In genomic region chr2:237298323-237299118, GRCh38 we compare ENCODE assay signal across 12 cellular contexts.
DNase-seq lines count a peak whose midpoint lies in the region; ATAC-seq and TF ChIP-seq lines count a peak whose summit lies in the region.
"Had no signal": no experiment of that assay in that cellular context is flagged by ENCODE, and none has a peak within 500 bp of the region (broad histone marks: within the 10 kb centered on the region; RNA-seq: fewer than 3 reads in every experiment).

No MANE protein-coding gene starts in this region.

- H3K27me3 ChIP-seq in BE2C (no peaks in the 10 kb centered on the region), mammary epithelial cell (ENCODE audit: insufficient read depth, low read length) (no peaks in the 10 kb centered on the region), mucosa of rectum (ENCODE audit: control insufficient read depth in 2 of 2, insufficient read depth in 2 of 2, low read length in 2 of 2) (no peaks in the 10 kb centered on the region)
- H3K27me3 ChIP-seq: heart right ventricle had no signal

- no peak overlapping the region for H3K4me3 ChIP-seq in BE2C (ENCODE audit: low read depth, low read length)
- H3K4me3 ChIP-seq in mammary epithelial cell (replicated peaks in 1 of 3; ENCODE audit: insufficient read depth in 1 of 3, low read depth in 2 of 3, low read length in 3 of 3): no peak overlapping the region
- no peak overlapping the region for H3K4me3 ChIP-seq in mucosa of rectum (ENCODE audit: low read length in 2 of 2)
- H3K4me3 ChIP-seq: heart right ventricle had no signal

- no TSS peak for BruUV-seq in mammary epithelial cell (replicated peaks; lab: Mats Ljungman, UMichigan)

- H3K4me2 ChIP-seq in mammary epithelial cell (ENCODE audit: insufficient read depth, low read depth, low read length): no peak overlapping the region

- 37% methylated on average over 7 of the region's 10 CpGs for WGBS in mammary epithelial cell (ENCODE audit: low coverage, missing lambda C conversion rate)

- peak overlapping the region; percentile 75 for H3K27ac ChIP-seq in mammary epithelial cell (ENCODE audit: insufficient read depth, low read depth, low read length)
- H3K27ac ChIP-seq in mucosa of rectum (ENCODE audit: low read depth in 2 of 2, low read length in 2 of 2): peak overlapping the region; percentile 20 to 28

- CTCF ChIA-PET in mammary epithelial cell (lab: Charles Lee; ENCODE audit: low non-redundant PET): no interaction called here

- no peak overlapping the region for H2AFZ ChIP-seq in mammary epithelial cell (ENCODE audit: low read depth, low read length)

- H3K79me2 ChIP-seq in mammary epithelial cell (ENCODE audit: insufficient read depth, low read length): no peaks in the 10 kb centered on the region

- no peaks in the 10 kb centered on the region for H4K20me1 ChIP-seq in mammary epithelial cell (ENCODE audit: insufficient read depth, low read length)

- H3K9me3 ChIP-seq in BE2C: peaks cover under 1% of the 10 kb centered on the region; the same call in 1 of the 2 replicates
- H3K9me3 ChIP-seq in mammary epithelial cell (replicated peaks; ENCODE audit: insufficient read depth, low read length): peaks cover 4% of the 10 kb centered on the region
- no peaks in the 10 kb centered on the region for H3K9me3 ChIP-seq in mucosa of rectum (ENCODE audit: control insufficient read depth in 2 of 2, low read length in 2 of 2)

- intact Hi-C loops in mammary epithelial cell (cut with micrococcal nuclease): loop anchor here (1.0 to 10.0 kb wide), 2 partner anchors 35 to 186 kb away; partner anchors contain the start of gene MLPH

- no peaks in the 10 kb centered on the region for H3K36me3 ChIP-seq in BE2C
- H3K36me3 ChIP-seq in mammary epithelial cell (ENCODE audit: insufficient read depth, low read length): no peaks in the 10 kb centered on the region
- H3K36me3 ChIP-seq in mucosa of rectum (ENCODE audit: control insufficient read depth in 2 of 2, insufficient read depth in 2 of 2, low read length in 2 of 2): no peaks in the 10 kb centered on the region
- H3K36me3 ChIP-seq: heart right ventricle had no signal

- H3K4me1 ChIP-seq in BE2C (peaks cover 23% of the 10 kb centered on the region), mammary epithelial cell (ENCODE audit: insufficient read depth, low read length) (peaks cover 40% of the 10 kb centered on the region), mucosa of rectum (ENCODE audit: control insufficient read depth in 2 of 2, insufficient read depth in 2 of 2, low read length in 2 of 2) (peaks cover 0 to 3% of the 10 kb centered on the region in 2 donors)

- in situ Hi-C loops in mammary epithelial cell (cut with MboI; ENCODE audit: low sequenced_read_pairs in 2 of 2): no loop called here

- ATAC-seq in GM18498 (IDR thresholded peaks at IDR 0.05; ENCODE audit: unreplicated experiment) (no peak), HG02610 (IDR thresholded peaks at IDR 0.05; ENCODE audit: unreplicated experiment) (no peak)

- DNase-seq in BE2C (peak; percentile 32), HT1080 (ENCODE audit: low read depth) (peak; percentile 61), mammary epithelial cell (peak; percentile 98), ureter (ENCODE audit: low spot score) (no peak)
- no peak for DNase-seq in stimulated activated CD4-positive, alpha-beta T cell treated with anti-CD3 and anti-CD28 coated beads, Interleukin-2, amount 100 ng/mL, for 24 hours
- DNase-seq: CD4-positive, CD25-positive, alpha-beta regulatory T cell; H7; heart right ventricle; nucleus accumbens had no signal

- dilution Hi-C loops in mammary epithelial cell (cut with HindIII; ENCODE audit: low sequenced_read_pairs): loop anchor here (5.0 to 10.0 kb wide), 2 partner anchors 41 to 64 kb away; no protein-coding TSS in a partner anchor

- TF ChIP-seq CTCF in BE2C (IDR thresholded peaks at IDR 0.05; ENCODE audit: low read depth, low read length) (no peak), mammary epithelial cell (conservative IDR thresholded peaks at IDR 0.05 in 1 of 2, IDR thresholded peaks at IDR 0.05 in 1 of 2; ENCODE audit: extremely low read depth in 1 of 2, insufficient read depth in 1 of 2, low read depth in 1 of 2, low read length in 2 of 2) (no peak)

- no peak overlapping the region for H3K9ac ChIP-seq in mammary epithelial cell (ENCODE audit: insufficient read depth, low read length)
- H3K9ac ChIP-seq in mucosa of rectum (ENCODE audit: low read depth in 1 of 2, low read length in 2 of 2): peak overlapping the region in 1 of 2 donors; percentile 18

Comparison
In these comparisons a context has a peak if more than half of its experiments do, and no peak if none do; other contexts are left out.
1. DNase-seq: peak in BE2C (single experiment), HT1080 (single experiment) and mammary epithelial cell (single experiment); none in ureter (single experiment) and stimulated activated CD4-positive, alpha-beta T cell treated with anti-CD3 and anti-CD28 coated beads, Interleukin-2, amount 100 ng/mL, for 24 hours (0 of 2).